Comparison of ENCODE assay signal across 16 cellular contexts in the genomic region with DNA sequence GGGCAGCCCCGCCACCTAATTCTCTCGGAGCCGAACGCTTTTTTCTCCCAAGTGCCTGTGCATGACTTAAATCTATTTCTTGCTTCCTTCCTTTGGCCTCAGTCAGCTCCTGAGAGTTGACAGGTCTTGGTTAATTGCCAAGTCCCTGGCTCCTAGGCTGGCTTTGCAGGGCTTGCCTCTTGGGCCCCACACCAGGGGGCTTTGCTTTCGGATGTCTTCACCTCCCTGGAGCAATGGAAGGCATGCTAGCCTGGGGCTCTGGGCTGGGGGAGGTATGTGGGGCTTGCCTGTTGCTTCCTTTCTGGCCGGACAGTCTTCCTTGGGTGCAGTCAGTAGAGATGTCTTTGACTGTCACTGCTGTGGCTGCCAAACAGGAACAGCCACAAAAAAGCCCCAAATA. TPM values are rescaled to one million over a fixed set of nuclear protein-coding genes. Genes with fewer than 3 reads are reported as not detected.
A peak's percentile ranks its signal among the peaks of the same experiment; 100 is the strongest.
DNase-seq lines count a peak whose midpoint lies in the region; TF ChIP-seq lines count a peak whose summit lies in the region.
"Had no signal": no experiment of that assay in that cellular context is flagged by ENCODE, and none has a peak within 500 bp of the region (broad histone marks: within the 10 kb centered on the region; RNA-seq: fewer than 3 reads in every experiment).

No MANE protein-coding gene starts in this region.

- H3K27me3 ChIP-seq in Caco-2 (replicated peaks; ENCODE audit: control insufficient read depth, insufficient read depth, low read length) (no peaks in the 10 kb centered on the region), brain microvascular endothelial cell (replicated peaks) (no peaks in the 10 kb centered on the region), ovary (no peaks in the 10 kb centered on the region)
- H3K27me3 ChIP-seq: colonic mucosa had no signal

- TF ChIP-seq POLR2A in NB4 (IDR thresholded peaks at IDR 0.05; ENCODE audit: extremely low read depth, insufficient read length) (no peak), ovary (IDR thresholded peaks at IDR 0.05) (no peak)

- no peak overlapping the region for H3K4me3 Mint-ChIP-seq in Caco-2 (ENCODE audit: unreplicated experiment)
- H3K4me3 Mint-ChIP-seq in chondrocyte (ENCODE audit: unreplicated experiment) = no peak overlapping the region
- peak overlapping the region; percentile 38 for H3K4me3 Mint-ChIP-seq in nephron progenitor cell
- H3K4me3 Mint-ChIP-seq: activated CD8-positive, alpha-beta memory T cell treated with anti-CD3 and anti-CD28 coated beads, Interleukin-2, amount 10 ng/mL, durations not matched to agents 7 days and 5 days; activated naive CD4-positive, alpha-beta T cell treated with anti-CD3 and anti-CD28 coated beads, Interleukin-2, amount 50 U/mL, for 24 hours; stimulated activated effector memory CD8-positive, alpha-beta T cell treated with anti-CD3 and anti-CD28 coated beads, Interleukin-12 subunit alpha, Interleukin-12 subunit beta, amount 100 ng/mL, for 72 hours had no signal

- TF ChIP-seq CTCF in Caco-2 (IDR thresholded peaks at IDR 0.05; ENCODE audit: insufficient read depth in 1 of 2, low read depth in 1 of 2, low read length in 1 of 2, severe bottlenecking in 1 of 2, unreplicated experiment in 1 of 2) (no peak), NB4 (IDR thresholded peaks at IDR 0.05; ENCODE audit: low read depth, low read length) (no peak), chondrocyte (IDR thresholded peaks at IDR 0.05) (no peak), nephron progenitor cell (IDR thresholded peaks at IDR 0.05) (no peak), brain microvascular endothelial cell (IDR thresholded peaks at IDR 0.05; ENCODE audit: low read depth, low read length, missing control alignments) (no peak), ovary (IDR thresholded peaks at IDR 0.05) (no peak)

- no peak overlapping the region for H3K4me3 ChIP-seq in Caco-2 (ENCODE audit: low read depth, low read length)
- H3K4me3 ChIP-seq in NB4 (ENCODE audit: low read depth, low read length) = no peak overlapping the region
- no peak overlapping the region for H3K4me3 ChIP-seq in brain microvascular endothelial cell (ENCODE audit: low read depth, low read length)
- no peak overlapping the region for H3K4me3 ChIP-seq in ovary
- H3K4me3 ChIP-seq: colonic mucosa had no signal

- CTCF ChIA-PET in Caco-2 (lab: Charles Lee) = interaction anchor here (1.0 kb wide), 1 partner anchor 8 kb away, joined by 3 read pairs; no protein-coding TSS in a partner anchor

- in situ Hi-C loops in brain microvascular endothelial cell (cut with HindIII; ENCODE audit: low pct_ligation_motif_present, low sequenced_read_pairs) = no loop called here

- H3K27ac ChIP-seq in brain microvascular endothelial cell (no peak overlapping the region), ovary (peak overlapping the region in 1 of 2 donors; percentile 4)
- H3K27ac ChIP-seq: colonic mucosa had no signal

- 77 to 82% (median 78%) methylated on average over 6 of the region's 6 CpGs for WGBS in ovary, 3 donors

- H3K4me1 Mint-ChIP-seq in Caco-2 (ENCODE audit: low read depth, unreplicated experiment) (peaks cover 14% of the 10 kb centered on the region), chondrocyte (ENCODE audit: low read depth) (peaks cover 79% of the 10 kb centered on the region), nephron progenitor cell (peaks cover 53% of the 10 kb centered on the region)
- H3K4me1 Mint-ChIP-seq: activated naive CD4-positive, alpha-beta T cell treated with anti-CD3 and anti-CD28 coated beads, Interleukin-2, amount 50 U/mL, for 24 hours had no signal

- H3K9me3 ChIP-seq in Caco-2 (no peaks in the 10 kb centered on the region), ovary (no peaks in the 10 kb centered on the region)
- H3K9me3 ChIP-seq: colonic mucosa had no signal

- intact Hi-C loops in Caco-2 (cut with micrococcal nuclease; ENCODE audit: unreplicated experiment) = no loop called here
- intact Hi-C loops in ovary (cut with DNase I) = no loop called here

- BruUV-seq in Caco-2 (replicated peaks; lab: Mats Ljungman, UMichigan) = no TSS peak

- H3K27me3 Mint-ChIP-seq in Caco-2 (ENCODE audit: insufficient read depth, unreplicated experiment) (no peaks in the 10 kb centered on the region), chondrocyte (ENCODE audit: low read depth) (no peaks in the 10 kb centered on the region), nephron progenitor cell (ENCODE audit: low read depth, poor library complexity) (peaks cover 10% of the 10 kb centered on the region)
- H3K27me3 Mint-ChIP-seq: activated naive CD4-positive, alpha-beta T cell treated with anti-CD3 and anti-CD28 coated beads, Interleukin-2, amount 50 U/mL, for 24 hours had no signal

- H3K9me3 Mint-ChIP-seq in Caco-2 (ENCODE audit: unreplicated experiment) (no peaks in the 10 kb centered on the region), chondrocyte (ENCODE audit: low read depth) (no peaks in the 10 kb centered on the region), nephron progenitor cell (no peaks in the 10 kb centered on the region)
- H3K9me3 Mint-ChIP-seq: activated naive CD4-positive, alpha-beta T cell treated with anti-CD3 and anti-CD28 coated beads, Interleukin-2, amount 50 U/mL, for 24 hours; stimulated activated effector memory CD8-positive, alpha-beta T cell treated with anti-CD3 and anti-CD28 coated beads, Interleukin-12 subunit alpha, Interleukin-12 subunit beta, amount 100 ng/mL, for 72 hours had no signal

- TF ChIP-seq EP300 in ovary (IDR thresholded peaks at IDR 0.05) = no peak

- DNase-seq in Caco-2 = no peak
- DNase-seq in NB4 (ENCODE audit: low read depth) = peak; percentile 79
- no peak for DNase-seq in chondrocyte (ENCODE audit: low spot score)
- no peak for DNase-seq in nephron progenitor cell
- no peak for DNase-seq in brain microvascular endothelial cell
- DNase-seq in NCI-H2081 treated with DMSO at 0.1 percent for 48 hours (lab: John Stamatoyannopoulos, UW) = no peak
- no peak for DNase-seq in 8988T
- no peak for DNase-seq in ovary
- DNase-seq: activated CD8-positive, alpha-beta memory T cell treated with anti-CD3 and anti-CD28 coated beads, Interleukin-2, amount 10 ng/mL, durations not matched to agents 7 days and 5 days; AML-193; colonic mucosa; SIG-M5; stimulated activated CD4-positive, alpha-beta T cell treated with anti-CD3 and anti-CD28 coated beads, Interleukin-4, amount 100 ng/mL, for 1 hour had no signal

- H3K27ac Mint-ChIP-seq in Caco-2 (ENCODE audit: unreplicated experiment) (peak overlapping the region; percentile 70), chondrocyte (ENCODE audit: unreplicated experiment) (peak overlapping the region; percentile 98), nephron progenitor cell (peak overlapping the region; percentile 87)
- H3K27ac Mint-ChIP-seq: activated CD8-positive, alpha-beta memory T cell treated with anti-CD3 and anti-CD28 coated beads, Interleukin-2, amount 10 ng/mL, durations not matched to agents 7 days and 5 days; activated naive CD4-positive, alpha-beta T cell treated with anti-CD3 and anti-CD28 coated beads, Interleukin-2, amount 50 U/mL, for 24 hours had no signal

- H3K4me1 ChIP-seq in Caco-2 (peaks cover 7% of the 10 kb centered on the region), ovary (ENCODE audit: insufficient read depth) (peaks cover 24% of the 10 kb centered on the region)

- H3K36me3 ChIP-seq in Caco-2 (ENCODE audit: control insufficient read depth, insufficient read depth, low read length) (no peaks in the 10 kb centered on the region), brain microvascular endothelial cell (replicated peaks) (no peaks in the 10 kb centered on the region), ovary (no peaks in the 10 kb centered on the region)
- H3K36me3 ChIP-seq: colonic mucosa had no signal

- H3K36me3 Mint-ChIP-seq in Caco-2 (ENCODE audit: insufficient read depth, unreplicated experiment) = no peaks in the 10 kb centered on the region
- no peaks in the 10 kb centered on the region for H3K36me3 Mint-ChIP-seq in chondrocyte (ENCODE audit: low read depth)
- no peaks in the 10 kb centered on the region for H3K36me3 Mint-ChIP-seq in nephron progenitor cell (ENCODE audit: low read depth)
- H3K36me3 Mint-ChIP-seq: activated CD8-positive, alpha-beta memory T cell treated with anti-CD3 and anti-CD28 coated beads, Interleukin-2, amount 10 ng/mL, durations not matched to agents 7 days and 5 days; activated naive CD4-positive, alpha-beta T cell treated with anti-CD3 and anti-CD28 coated beads, Interleukin-2, amount 50 U/mL, for 24 hours; stimulated activated effector memory CD8-positive, alpha-beta T cell treated with anti-CD3 and anti-CD28 coated beads, Interleukin-12 subunit alpha, Interleukin-12 subunit beta, amount 100 ng/mL, for 72 hours had no signal

- POLR2A ChIA-PET in Caco-2 (lab: Charles Lee) = no interaction called here

RNA-seq across cellular contexts. Expression of a gene that starts 2.2 kb away (rescaled TPM):
- total RNA-seq in Caco-2 (2022) = 0.26 and 0.29 TPM in 2 replicates
- total RNA-seq in chondrocyte = 10.7 to 17.0 TPM (median 12.1 TPM) in 3 replicates
- total RNA-seq in ovary = 10 to 100 TPM in 1 of 7 donors, 1 to 10 TPM in 2, under 1 TPM in 3, not detected in 1; 0.05 to 13.2 (median 0.99) TPM
- polyA plus RNA-seq in ovary = 1 to 10 TPM in 1 of 2 donors, under 1 TPM in 1; 0.11 to 6.2 TPM
- total RNA-seq: activated CD8-positive, alpha-beta memory T cell treated with anti-CD3 and anti-CD28 coated beads, Interleukin-2, amount 10 ng/mL, durations not matched to agents 7 days and 5 days; mononuclear cell had no signal

RNA-seq across cellular contexts. Expression of a gene that starts 39.1 kb away (rescaled TPM):
- total RNA-seq in Caco-2 (2022) (13.9 and 19.9 TPM in 2 replicates), chondrocyte (187 to 277 TPM (median 266 TPM) in 3 replicates), ovary (100 to 1,000 TPM in 1 of 7 donors, 10 to 100 TPM in 4, 1 to 10 TPM in 1, not detected in 1; 3.7 to 379 (median 29.1) TPM)
- 1 to 10 TPM in 1 of 2 donors, under 1 TPM in 1; 0.37 to 2.1 TPM for polyA plus RNA-seq in ovary
- total RNA-seq: mononuclear cell had no signal
